In the genomic region with DNA sequence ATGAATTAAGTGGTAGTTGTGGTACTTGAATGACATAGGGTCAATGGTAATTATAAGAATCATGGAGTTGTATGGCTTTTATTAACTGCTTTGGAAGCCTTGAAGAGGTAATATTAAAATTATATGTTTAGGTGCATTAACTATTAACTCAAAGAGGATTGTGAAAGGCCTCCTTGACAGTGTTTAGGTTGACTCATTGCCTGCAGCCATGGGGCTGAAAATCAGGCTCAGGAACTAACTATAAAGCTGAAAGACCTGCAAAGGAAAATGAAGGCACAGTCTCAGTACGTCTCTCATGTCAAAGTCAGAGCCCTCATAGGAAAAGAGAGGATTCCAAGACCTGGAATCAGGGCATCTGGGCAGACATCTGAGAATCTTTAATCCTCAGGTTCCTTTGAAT, we compare ENCODE assay signal across 25 cellular contexts. TPM values are rescaled to one million over a fixed set of nuclear protein-coding genes. Genes with fewer than 3 reads are reported as not detected.
"Had no signal": no experiment of that assay in that cellular context is flagged by ENCODE, and none has a peak within 500 bp of the region (broad histone marks: within the 10 kb centered on the region; RNA-seq: fewer than 3 reads in every experiment).

No MANE protein-coding gene starts in this region.

- H3K27me3 ChIP-seq: colonic mucosa, ovary, sigmoid colon, suprapubic skin, tibial artery had no signal

- H3K36me3 ChIP-seq: colonic mucosa, ovary, sigmoid colon, suprapubic skin, tibial artery, WERI-Rb-1 had no signal

- ATAC-seq: activated CD8-positive, alpha-beta T cell treated with anti-CD3 and anti-CD28 coated beads for 36 hours; activated naive CD4-positive, alpha-beta T cell treated with anti-CD3 and anti-CD28 coated beads, Interleukin-2, amount 50 U/mL, for 72 hours; activated T-cell treated with anti-CD3 and anti-CD28 coated beads, Interleukin-2, amount 50 U/mL, for 4 hours; activated T-helper 17 cell treated with anti-CD3 and anti-CD28 coated beads, Interleukin-2, amount 50 U/mL, for 72 hours; left cardiac atrium; naive thymus-derived CD4-positive, alpha-beta T cell; stimulated activated memory B cell treated with anti-CD40 and anti-IgM and Interleukin-4, amounts not matched to agents 10 μg/mL and 1 μg/mL and 100 μg/mL, for 72 hours; T-helper 17 cell had no signal

- H3K9me3 ChIP-seq: colonic mucosa, ovary, sigmoid colon, suprapubic skin, tibial artery had no signal

- H3K27ac ChIP-seq: colonic mucosa, ovary, sigmoid colon, suprapubic skin, tibial artery, WERI-Rb-1 had no signal

- DNase-seq: activated CD4-positive, alpha-beta T cell treated with anti-CD3 and anti-CD28 coated beads for 1 hour; activated CD4-positive, alpha-beta T cell treated with anti-CD3 and anti-CD28 coated beads, Interleukin-2, amount 10 ng/mL, durations not matched to agents 7 days and 5 days; activated CD8-positive, alpha-beta T cell treated with anti-CD3 and anti-CD28 coated beads for 36 hours; activated naive CD4-positive, alpha-beta T cell; activated T-cell treated with anti-CD3 and anti-CD28 coated beads, Interleukin-2, amount 50 U/mL, for 4 hours; anterior cingulate cortex; colonic mucosa; effector CD8-positive, alpha-beta T cell; left cardiac atrium; midbrain; naive thymus-derived CD4-positive, alpha-beta T cell; ovary; retina; sigmoid colon; small intestine; stimulated activated CD4-positive, alpha-beta T cell treated with anti-CD3 and anti-CD28 coated beads, Interleukin-4, amount 100 ng/mL, for 4 hours; stimulated activated CD8-positive, alpha-beta memory T cell treated with anti-CD3 and anti-CD28 coated beads, Interleukin-4, amount 100 ng/mL, for 48 hours; T-helper 17 cell; T1000; tibial artery; WERI-Rb-1 had no signal

- H3K4me1 ChIP-seq: colonic mucosa had no signal

- H3K4me3 ChIP-seq: colonic mucosa, ovary, sigmoid colon, suprapubic skin, tibial artery had no signal

RNA-seq across cellular contexts. Expression of a gene that starts 31.0 kb away (rescaled TPM):
- polyA plus RNA-seq: naive thymus-derived CD4-positive, alpha-beta T cell had no signal
